ENCODE assay signal across 16 cellular contexts in genomic region chr2:160581448-160581847, GRCh38.
DNase-seq lines count a peak whose midpoint lies in the region; TF ChIP-seq lines count a peak whose summit lies in the region.
"Had no signal": no experiment of that assay in that cellular context is flagged by ENCODE, and none has a peak within 500 bp of the region (broad histone marks: within the 10 kb centered on the region; RNA-seq: fewer than 3 reads in every experiment).

No MANE protein-coding gene starts in this region.

- no peak overlapping the region for H3K27ac Mint-ChIP-seq in chondrocyte (ENCODE audit: unreplicated experiment)
- H3K27ac Mint-ChIP-seq: CD4-positive, CD25-positive, alpha-beta regulatory T cell had no signal

- H3K4me1 ChIP-seq in Karpas-422 (ENCODE audit: low read length) (no peaks in the 10 kb centered on the region), neuronal stem cell (ENCODE audit: control insufficient read depth in 2 of 2, insufficient read depth in 1 of 2, low read depth in 1 of 2, low read length in 2 of 2) (peaks cover 24 to 41% of the 10 kb centered on the region in 2 donors)

- no peak overlapping the region for H3K4me3 Mint-ChIP-seq in chondrocyte (ENCODE audit: unreplicated experiment)
- H3K4me3 Mint-ChIP-seq: CD4-positive, CD25-positive, alpha-beta regulatory T cell had no signal

- H3K4me1 Mint-ChIP-seq in chondrocyte (ENCODE audit: low read depth): peaks cover 52% of the 10 kb centered on the region

- no peak overlapping the region for H3K23ac ChIP-seq in neuronal stem cell (ENCODE audit: low read depth, low read length, poor library complexity)

- H3K4me3 ChIP-seq in Karpas-422 (ENCODE audit: low read length): no peak overlapping the region
- H3K4me3 ChIP-seq in neuronal stem cell (ENCODE audit: low read length in 2 of 2): no peak overlapping the region
- H3K4me3 ChIP-seq: sigmoid colon, thoracic aorta had no signal

- H3K27me3 ChIP-seq in Karpas-422 (ENCODE audit: low read length) (no peaks in the 10 kb centered on the region), neuronal stem cell (ENCODE audit: control insufficient read depth in 3 of 3, insufficient read depth in 3 of 3, low read depth in 1 of 3, low read length in 3 of 3) (no peaks in the 10 kb centered on the region)
- H3K27me3 ChIP-seq: neutrophil, sigmoid colon had no signal

- WGBS in neuronal stem cell (ENCODE audit: extremely low coverage in 2 of 2, insufficient read length in 2 of 2, insufficient replicate concordance in 1 of 2), 2 donors: no CpG with 5 or more reads among the region's 5 CpGs

- no peak overlapping the region for H4K8ac ChIP-seq in neuronal stem cell (ENCODE audit: low read depth, low read length)

- H2AK5ac ChIP-seq in neuronal stem cell (ENCODE audit: low read depth, low read length): no peak overlapping the region

- H3K9me2 ChIP-seq in Karpas-422 (replicated peaks; ENCODE audit: insufficient read depth, low read length): no peaks in the 10 kb centered on the region

- TF ChIP-seq CTCF in chondrocyte (IDR thresholded peaks at IDR 0.05): peak; percentile 22
- TF ChIP-seq CTCF in GM10266 (IDR thresholded peaks at IDR 0.05; ENCODE audit: control insufficient read depth, insufficient read depth, low read depth, missing control alignments): no peak

- peak; percentile 21 for DNase-seq in DMS53 (lab: John Stamatoyannopoulos, UW)
- DNase-seq in DMS53 treated with DMSO at 0.1 percent for 48 hours (lab: John Stamatoyannopoulos, UW; ENCODE audit: unreplicated experiment): no peak
- DNase-seq in Karpas-422: peak; percentile 60
- DNase-seq in chondrocyte (ENCODE audit: low spot score): no peak
- DNase-seq in neuronal stem cell (ENCODE audit: low spot score): no peak
- DNase-seq in NOMO-1 (lab: John Stamatoyannopoulos, UW; ENCODE audit: unreplicated experiment in 2 of 2): no peak
- DNase-seq in COLO668 (lab: John Stamatoyannopoulos, UW; ENCODE audit: unreplicated experiment): no peak
- DNase-seq in GM10266 (ENCODE audit: extremely low spot score): no peak
- DNase-seq: activated CD4-positive, alpha-beta T cell treated with anti-CD3 and anti-CD28 coated beads, Interleukin-2, amount 50 U/mL, for 48 hours; CD4-positive, CD25-positive, alpha-beta regulatory T cell; cerebellar nuclear complex; NCI-H1105 treated with DMSO at 0.1 percent for 48 hours; sigmoid colon; stimulated activated CD4-positive, alpha-beta T cell treated with anti-CD3 and anti-CD28 coated beads, Interleukin-4, amount 100 ng/mL, for 1 hour had no signal

- no peaks in the 10 kb centered on the region for H3K79me1 ChIP-seq in neuronal stem cell (ENCODE audit: low read depth, low read length)

- no peak overlapping the region for H3K14ac ChIP-seq in neuronal stem cell (ENCODE audit: low read length)

- H3K36me3 Mint-ChIP-seq in chondrocyte (ENCODE audit: low read depth): no peaks in the 10 kb centered on the region
- H3K36me3 Mint-ChIP-seq: CD4-positive, CD25-positive, alpha-beta regulatory T cell had no signal

- H4K91ac ChIP-seq in neuronal stem cell (ENCODE audit: low read depth, low read length, poor library complexity): no peak overlapping the region

- no peak overlapping the region for H2BK15ac ChIP-seq in neuronal stem cell (ENCODE audit: low read length)

- no peak overlapping the region for H3K4me2 ChIP-seq in Karpas-422 (ENCODE audit: low read depth, low read length, poor library complexity, severe bottlenecking)
- H3K4me2 ChIP-seq in neuronal stem cell (ENCODE audit: insufficient read depth, low read length, poor library complexity, severe bottlenecking): no peak overlapping the region

- no peak overlapping the region for H3K18ac ChIP-seq in neuronal stem cell (ENCODE audit: low read length)

- H2BK12ac ChIP-seq in neuronal stem cell (ENCODE audit: low read length): no peak overlapping the region

- H3K36me3 ChIP-seq in Karpas-422 (ENCODE audit: insufficient read depth, low read length) (no peaks in the 10 kb centered on the region), neuronal stem cell (replicated peaks in 1 of 2; ENCODE audit: control insufficient read depth in 2 of 2, insufficient read depth in 2 of 2, low read length in 2 of 2) (no peaks in the 10 kb centered on the region)
- H3K36me3 ChIP-seq: neutrophil, sigmoid colon, thoracic aorta had no signal

- H3K9me3 Mint-ChIP-seq in chondrocyte (ENCODE audit: low read depth): no peaks in the 10 kb centered on the region

- H3K27ac ChIP-seq in Karpas-422 (ENCODE audit: low read length) (no peak overlapping the region), neuronal stem cell (replicated peaks; ENCODE audit: low read length) (no peak overlapping the region)
- H3K27ac ChIP-seq: neutrophil had no signal

- no peaks in the 10 kb centered on the region for H3K27me3 Mint-ChIP-seq in chondrocyte (ENCODE audit: low read depth)

- H3K9ac ChIP-seq in Karpas-422 (ENCODE audit: low read length) (no peak overlapping the region), neuronal stem cell (ENCODE audit: low read depth, low read length, poor library complexity) (no peak overlapping the region)

- no peaks in the 10 kb centered on the region for H3K79me2 ChIP-seq in Karpas-422 (ENCODE audit: low read length)

- H2BK5ac ChIP-seq in neuronal stem cell (ENCODE audit: low read length): no peak overlapping the region

- H3K4ac ChIP-seq in neuronal stem cell (ENCODE audit: low read length): no peak overlapping the region

- no peak overlapping the region for H2AFZ ChIP-seq in Karpas-422 (ENCODE audit: low read length)
- H2AFZ ChIP-seq in neuronal stem cell (ENCODE audit: low read length): peak overlapping the region; percentile 37

- H3K9me3 ChIP-seq in Karpas-422 (ENCODE audit: low read length) (no peaks in the 10 kb centered on the region), neuronal stem cell (replicated peaks in 1 of 2; ENCODE audit: control insufficient read depth in 2 of 2, insufficient read depth in 1 of 2, low read depth in 1 of 2, low read length in 2 of 2) (peaks cover 0 to 7% of the 10 kb centered on the region in 2 donors)
- H3K9me3 ChIP-seq: neutrophil, sigmoid colon, thoracic aorta had no signal

- no peaks in the 10 kb centered on the region for H4K20me1 ChIP-seq in Karpas-422 (ENCODE audit: insufficient read depth, low read depth, low read length)

- no peak overlapping the region for H2BK120ac ChIP-seq in neuronal stem cell (ENCODE audit: low read depth, low read length)

Comparison
In these comparisons a context has a peak if more than half of its experiments do, and no peak if none do; other contexts are left out.
1. DNase-seq: peak in DMS53 (single experiment) and Karpas-422 (single experiment); none in DMS53 treated with DMSO at 0.1 percent for 48 hours (single experiment), chondrocyte (single experiment), neuronal stem cell (single experiment), NOMO-1 (0 of 2), COLO668 (single experiment) and GM10266 (single experiment).